ENCODE assay signal across 11 cellular contexts in genomic region chr1:248828845-248829244, GRCh38. TPM values are rescaled to one million over a fixed set of nuclear protein-coding genes. Genes with fewer than 3 reads are reported as not detected.
DNase-seq lines count a peak whose midpoint lies in the region; ATAC-seq, FAIRE-seq and TF ChIP-seq lines count a peak whose summit lies in the region.
"Had no signal": no experiment of that assay in that cellular context is flagged by ENCODE, and none has a peak within 500 bp of the region (broad histone marks: within the 10 kb centered on the region; RNA-seq: fewer than 3 reads in every experiment).

No MANE protein-coding gene starts in this region.

- TF ChIP-seq POLR2A in A549 (IDR thresholded peaks at IDR 0.05; ENCODE audit: low read length), result no peak

- CTCF ChIA-PET in A549 (lab: Yijun Ruan, JAX), result interaction anchor here (0.9 to 3.8 kb wide), 3 partner anchors 10 to 30 kb away, joined by 3 to 48 read pairs (median 6); partner anchors contain the start of genes ZNF672 and ZNF692
- CTCF ChIA-PET in HEK293T (lab: Yijun Ruan, JAX), result no interaction called here

- TF ChIP-seq CTCF in A549 (IDR thresholded peaks at IDR 0.05), result no peak
- no peak for TF ChIP-seq CTCF in fibroblast of mammary gland (conservative IDR thresholded peaks at IDR 0.05; ENCODE audit: control insufficient read depth, insufficient read depth, low read depth, low read length)

- peak overlapping the region; percentile 57 to 80 for H3K27ac ChIP-seq in A549

- no peak for TF ChIP-seq RAD21 in A549 (conservative IDR thresholded peaks at IDR 0.05 in 1 of 2, IDR thresholded peaks at IDR 0.05 in 1 of 2)

- no peak overlapping the region for H3K4me3 ChIP-seq in A549
- no peak overlapping the region for H3K4me3 ChIP-seq in fibroblast of mammary gland (ENCODE audit: control insufficient read depth, low read depth, low read length)
- H3K4me3 ChIP-seq: BLaER1 treated with 17β-estradiol and CSF1 and Interleukin-3, amounts not matched to agents 10 nM and 100 nM had no signal

- WGBS in A549 (ENCODE audit: missing lambda C conversion rate), result 8% methylated on average over 3 of the region's 3 CpGs

- no peak for FAIRE-seq in A549 (lab: Jason Lieb, UNC)

- ATAC-seq in A549 (peak; percentile 4 to 40; a peak in 5 of 6 replicates), GM19452 (IDR thresholded peaks at IDR 0.05; ENCODE audit: unreplicated experiment) (no peak)

- POLR2A ChIA-PET in A549 (lab: Yijun Ruan, JAX) (interaction anchor here (0.7 to 1.9 kb wide), 3 partner anchors 9 to 45 kb away, joined by 5 to 44 read pairs (median 10); partner anchors contain the start of genes ZNF672 and ZNF692), HEK293T (lab: Yijun Ruan, JAX) (no interaction called here)

- DNase-seq in A549 (ENCODE audit: low read depth in 1 of 2, low spot score in 1 of 2) (peak; percentile 67 to 73), HPDE6-E6E7 (ENCODE audit: extremely low spot score) (peak; percentile 61), SKM-1 (lab: John Stamatoyannopoulos, UW; ENCODE audit: unreplicated experiment) (peak; percentile 79), fibroblast of mammary gland (ENCODE audit: low read depth) (peak; percentile 89), DMS 273 (lab: John Stamatoyannopoulos, UW; ENCODE audit: unreplicated experiment) (no peak), NCI-H526 (lab: John Stamatoyannopoulos, UW) (no peak), HEK293T (ENCODE audit: extremely low spot score) (no peak)
- DNase-seq: activated T-cell treated with anti-CD3 and anti-CD28 coated beads, Interleukin-2, amount 50 U/mL, for 48 hours; NCI-H2171 had no signal

- peak overlapping the region; percentile 64 for H3K4me2 ChIP-seq in A549

- no peaks in the 10 kb centered on the region for H3K9me3 ChIP-seq in A549

- peaks cover 39% of the 10 kb centered on the region for H3K4me1 ChIP-seq in A549

- TF ChIP-seq EP300 in A549 (IDR thresholded peaks at IDR 0.05), result 0 out of 5 replicates have a peak, but pooled peaks of 1 of the 2 experiments have one; percentile 22

TF ChIP-seq in A549, 52 proteins besides CTCF, POLR2A, EP300 and RAD21 (continues in another document):
- TF ChIP-seq FOSB (CRISPR knock-in tag; IDR thresholded peaks at IDR 0.05) (no peak), KDM1A (IDR thresholded peaks at IDR 0.05; ENCODE audit: low read depth) (no peak), FOXS1 (CRISPR knock-in tag; IDR thresholded peaks at IDR 0.05) (no peak), TFCP2L1 (CRISPR knock-in tag; IDR thresholded peaks at IDR 0.05) (no peak), RNF2 (IDR thresholded peaks at IDR 0.05; ENCODE audit: borderline replicate concordance, low read depth) (no peak), ZSCAN20 (CRISPR knock-in tag; IDR thresholded peaks at IDR 0.05) (no peak), CBX8 (IDR thresholded peaks at IDR 0.05) (no peak), RARB (CRISPR knock-in tag; IDR thresholded peaks at IDR 0.05) (no peak), JUNB (IDR thresholded peaks at IDR 0.05) (peak; percentile 76), CEBPB (IDR thresholded peaks at IDR 0.05) (peak; percentile 83 to 84), HMGXB4 (CRISPR knock-in tag; IDR thresholded peaks at IDR 0.05; ENCODE audit: borderline replicate concordance) (no peak), NR3C1 (IDR thresholded peaks at IDR 0.05) (no peak), PHF8 (IDR thresholded peaks at IDR 0.05; ENCODE audit: borderline replicate concordance, low read depth) (no peak), ZNF302 (CRISPR knock-in tag; IDR thresholded peaks at IDR 0.05) (no peak), TP53 (CRISPR knock-in tag; IDR thresholded peaks at IDR 0.05) (no peak), SREBF2 (IDR thresholded peaks at IDR 0.05) (no peak), ATOH8 (CRISPR knock-in tag; IDR thresholded peaks at IDR 0.05; ENCODE audit: low read depth) (no peak), JUN (IDR thresholded peaks at IDR 0.05) (peak in 1 of 2 experiments; percentile 59; a peak in 1 of 5 replicates)

TF ChIP-seq in HEK293T, 16 proteins besides CTCF, POLR2A, EP300 and RAD21:
- TF ChIP-seq BHLHE40 (IDR thresholded peaks at IDR 0.05; ENCODE audit: borderline replicate concordance), result no peak
- no peak for TF ChIP-seq FOXK2 (IDR thresholded peaks at IDR 0.05)
- TF ChIP-seq ARNT (IDR thresholded peaks at IDR 0.05), result no peak
- no peak for TF ChIP-seq NFRKB (IDR thresholded peaks at IDR 0.05)
- no peak for TF ChIP-seq SP1 (IDR thresholded peaks at IDR 0.05)
- no peak for TF ChIP-seq HDGF (IDR thresholded peaks at IDR 0.05; ENCODE audit: borderline replicate concordance)
- TF ChIP-seq ELF4 (IDR thresholded peaks at IDR 0.05), result no peak
- no peak for TF ChIP-seq ZNF384 (IDR thresholded peaks at IDR 0.05)

RNA-seq across cellular contexts. Expression of gene SH3BP5L, which starts 3.1 kb away (rescaled TPM):
- 10.9 and 12.1 TPM in 2 replicates for polyA plus RNA-seq in A549 (2011; rRNA removed)
- polyA plus RNA-seq in A549 (2012; cell fraction: cytosol; rRNA removed), result 11.5 and 14.8 TPM in 2 replicates
- polyA plus RNA-seq in A549 (2012; cell fraction: nucleus; rRNA removed), result 22.5 and 25.0 TPM in 2 replicates
- 14.1 to 15.8 TPM (median 14.3 TPM) in 3 replicates for polyA plus RNA-seq in A549 (2017; fragmentation: RNase III; extraction: RNeasy Plus Mini Kit Qiagen cat#74134 plus additional on column Dnase treatment)
- polyA minus RNA-seq in A549 (2011; rRNA and poly(A)+ RNA removed), result 16.8 and 16.9 TPM in 2 replicates

RNA-seq across cellular contexts. Expression of gene ZNF672, which starts 9.2 kb away (rescaled TPM):
- 20.4 and 20.6 TPM in 2 replicates for polyA plus RNA-seq in A549 (2011; rRNA removed)
- 20.6 and 28.1 TPM in 2 replicates for polyA plus RNA-seq in A549 (2012; cell fraction: cytosol; rRNA removed)
- 28.7 and 43.5 TPM in 2 replicates for polyA plus RNA-seq in A549 (2012; cell fraction: nucleus; rRNA removed)
- 15.6 to 18.9 TPM (median 17.8 TPM) in 3 replicates for polyA plus RNA-seq in A549 (2017; fragmentation: RNase III; extraction: RNeasy Plus Mini Kit Qiagen cat#74134 plus additional on column Dnase treatment)
- 31.5 and 33.3 TPM in 2 replicates for polyA minus RNA-seq in A549 (2011; rRNA and poly(A)+ RNA removed)

RNA-seq across cellular contexts. Expression of gene ZNF692, which starts 30.0 kb away (rescaled TPM):
- polyA plus RNA-seq in A549 (2011; rRNA removed) (19.8 and 28.2 TPM in 2 replicates), A549 (2017; fragmentation: RNase III; extraction: RNeasy Plus Mini Kit Qiagen cat#74134 plus additional on column Dnase treatment) (44.0 to 47.5 TPM (median 46.8 TPM) in 3 replicates)
- 50.9 and 51.9 TPM in 2 replicates for polyA plus RNA-seq in A549 (2012; cell fraction: cytosol; rRNA removed)
- 253 and 287 TPM in 2 replicates for polyA plus RNA-seq in A549 (2012; cell fraction: nucleus; rRNA removed)
- 11.4 and 13.9 TPM in 2 replicates for polyA minus RNA-seq in A549 (2011; rRNA and poly(A)+ RNA removed)

Comparison
In these comparisons a context has a peak if more than half of its experiments do, and no peak if none do; other contexts are left out.
1. DNase-seq: peak in A549 (2 of 2), HPDE6-E6E7 (single experiment), SKM-1 (single experiment) and fibroblast of mammary gland (single experiment); none in DMS 273 (single experiment), NCI-H526 (0 of 2) and HEK293T (single experiment).